ENCODE assay signal across 19 cellular contexts in the genomic region with DNA sequence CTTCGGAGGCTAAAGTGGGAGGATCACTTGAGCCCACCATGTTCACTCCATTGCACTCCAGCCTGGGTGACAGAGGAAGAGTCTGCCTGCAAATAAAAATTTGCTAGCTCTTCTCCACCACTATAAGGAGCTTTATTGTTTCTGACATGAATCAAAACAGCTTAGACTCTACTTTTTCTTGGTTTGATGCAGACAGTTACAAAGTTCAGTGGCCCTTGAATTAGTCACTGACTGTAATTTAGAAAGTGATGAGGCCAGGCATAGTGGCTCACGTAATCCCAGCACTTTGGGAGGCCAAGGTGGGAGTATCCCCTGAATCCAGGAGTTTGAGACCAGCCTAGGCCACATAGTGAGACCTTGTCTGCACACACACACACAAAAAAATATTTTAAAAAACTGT.
"Had no signal": no experiment of that assay in that cellular context is flagged by ENCODE, and none has a peak within 500 bp of the region (broad histone marks: within the 10 kb centered on the region; RNA-seq: fewer than 3 reads in every experiment).

No MANE protein-coding gene starts in this region.

- ATAC-seq: left lung; natural killer cell; pancreas; sciatic nerve; stimulated activated memory B cell treated with anti-CD40 and anti-IgM and Interleukin-4, amounts not matched to agents 10 μg/mL and 1 μg/mL and 100 μg/mL, for 72 hours; stimulated activated naive CD8-positive, alpha-beta T cell treated with anti-CD3 and anti-CD28 coated beads, Interleukin-15, Interleukin-2, amounts not matched to agents 100 U/mL and 50 U/mL, for 24 hours had no signal

- H3K4me1 Mint-ChIP-seq: stimulated activated memory B cell treated with anti-CD40 and anti-IgM and Interleukin-4, amounts not matched to agents 10 μg/mL and 1 μg/mL and 100 μg/mL, for 72 hours had no signal

- H3K4me3 Mint-ChIP-seq: natural killer cell; stimulated activated memory B cell treated with anti-CD40 and anti-IgM and Interleukin-4, amounts not matched to agents 10 μg/mL and 1 μg/mL and 100 μg/mL, for 72 hours had no signal

- H3K9me3 ChIP-seq: left lung, neutrophil, pancreas, testis, tibial artery, upper lobe of left lung had no signal

- H3K27ac ChIP-seq: dorsolateral prefrontal cortex, left lung, neutrophil, pancreas, testis, tibial artery, upper lobe of left lung had no signal

- H3K27me3 ChIP-seq: dorsolateral prefrontal cortex, left lung, neutrophil, pancreas, testis, tibial artery, upper lobe of left lung had no signal

- DNase-seq: dorsolateral prefrontal cortex; effector CD4-positive, alpha-beta T cell; kidney; left lung; natural killer cell; pancreas; stimulated activated CD4-positive, alpha-beta T cell treated with anti-CD3 and anti-CD28 coated beads, Interleukin-2, amount 100 ng/mL, for 24 hours; stimulated activated CD4-positive, alpha-beta T cell treated with anti-CD3 and anti-CD28 coated beads, Interleukin-4, amount 100 ng/mL, for 24 hours; stimulated activated naive CD8-positive, alpha-beta T cell treated with anti-CD3 and anti-CD28 coated beads, Interleukin-15, Interleukin-2, amounts not matched to agents 100 U/mL and 50 U/mL, for 24 hours; substantia nigra; testis; tibial artery; upper lobe of left lung had no signal

- H3K4me1 ChIP-seq: testis had no signal

- H3K36me3 Mint-ChIP-seq: natural killer cell; stimulated activated memory B cell treated with anti-CD40 and anti-IgM and Interleukin-4, amounts not matched to agents 10 μg/mL and 1 μg/mL and 100 μg/mL, for 72 hours had no signal

- H3K4me3 ChIP-seq: dorsolateral prefrontal cortex, left lung, pancreas, testis, tibial artery, upper lobe of left lung had no signal

- H3K27me3 Mint-ChIP-seq: stimulated activated memory B cell treated with anti-CD40 and anti-IgM and Interleukin-4, amounts not matched to agents 10 μg/mL and 1 μg/mL and 100 μg/mL, for 72 hours had no signal

- H3K27ac Mint-ChIP-seq: natural killer cell; stimulated activated memory B cell treated with anti-CD40 and anti-IgM and Interleukin-4, amounts not matched to agents 10 μg/mL and 1 μg/mL and 100 μg/mL, for 72 hours had no signal

- H3K9me3 Mint-ChIP-seq: natural killer cell; stimulated activated memory B cell treated with anti-CD40 and anti-IgM and Interleukin-4, amounts not matched to agents 10 μg/mL and 1 μg/mL and 100 μg/mL, for 72 hours had no signal

- FAIRE-seq: colon, frontal cortex, kidney, pancreas, urothelium cell line had no signal

- H3K36me3 ChIP-seq: left lung, neutrophil, pancreas, upper lobe of left lung had no signal
